8 cellular contexts compared by ENCODE assay signal in genomic region chr10:124916098-124916584, GRCh38. TPM values are rescaled to one million over a fixed set of nuclear protein-coding genes. Genes with fewer than 3 reads are reported as not detected.
DNase-seq lines count a peak whose midpoint lies in the region; ATAC-seq lines count a peak whose summit lies in the region.

No MANE protein-coding gene starts in this region.

- peak; percentile 54 for DNase-seq in SKM-1 treated with dmso at 0.1 percent for 144 hours (lab: John Stamatoyannopoulos, UW; ENCODE audit: unreplicated experiment)
- no peak for DNase-seq in SKM-1 (lab: John Stamatoyannopoulos, UW; ENCODE audit: unreplicated experiment)
- DNase-seq in iris pigment epithelial cell (ENCODE audit: low read depth) = peak; percentile 27
- peak; percentile 9 for DNase-seq in stimulated activated naive CD8-positive, alpha-beta T cell treated with anti-CD3 and anti-CD28 coated beads, Interleukin-15, Interleukin-2, amounts not matched to agents 100 U/mL and 50 U/mL, for 24 hours
- no peak for DNase-seq in putamen (ENCODE audit: low spot score)

- peak overlapping the region; percentile 61 for H3K27ac ChIP-seq in HUES64 (ENCODE audit: low read depth, low read length)
- peak overlapping the region; percentile 78 for H3K27ac ChIP-seq in adipose tissue (ENCODE audit: low read depth, low read length)

- peaks cover 12% of the 10 kb centered on the region for H3K4me1 ChIP-seq in HUES64 (ENCODE audit: insufficient read depth, low read length)

- H3K9me3 ChIP-seq in HUES64 (ENCODE audit: insufficient read depth, low read depth, low read length) = no peaks in the 10 kb centered on the region

- WGBS in HUES64 = 3% methylated on average over 13 of the region's 13 CpGs
- WGBS in adipose tissue, 3 donors = 3 to 5% (median 4%) methylated on average over 13 of the region's 13 CpGs

- no peaks in the 10 kb centered on the region for H3K27me3 ChIP-seq in HUES64 (ENCODE audit: insufficient read depth, low read length)

- no peak for ATAC-seq in stimulated activated naive CD8-positive, alpha-beta T cell treated with anti-CD3 and anti-CD28 coated beads, Interleukin-15, Interleukin-2, amounts not matched to agents 100 U/mL and 50 U/mL, for 24 hours
- no peak for ATAC-seq in HG03039 (IDR thresholded peaks at IDR 0.05; ENCODE audit: unreplicated experiment)

- H3K9ac ChIP-seq in HUES64 (ENCODE audit: low read depth, low read length) = peak overlapping the region; percentile 93

- peak overlapping the region; percentile 75 for H3K4me3 ChIP-seq in HUES64 (ENCODE audit: low read length)

- no peaks in the 10 kb centered on the region for H3K36me3 ChIP-seq in HUES64 (ENCODE audit: insufficient read depth, low read length)

RNA-seq across cellular contexts. Expression of gene ZRANB1, which starts 25.8 kb away (rescaled TPM):
- polyA plus RNA-seq in HUES64 (2013, experiment 1 of 2) = 10.5 TPM
- 10.7 TPM for polyA plus RNA-seq in HUES64 (2013, experiment 2 of 2)
- polyA plus RNA-seq in adipose tissue = 10 to 100 TPM in 2 of 3 donors, 1 to 10 TPM in 1; 5.4 to 16.0 (median 10.9) TPM

Comparison
In these comparisons a context has a peak if more than half of its experiments do, and no peak if none do; other contexts are left out.
1. DNase-seq: peak in SKM-1 treated with dmso at 0.1 percent for 144 hours (single experiment), iris pigment epithelial cell (single experiment) and stimulated activated naive CD8-positive, alpha-beta T cell treated with anti-CD3 and anti-CD28 coated beads, Interleukin-15, Interleukin-2, amounts not matched to agents 100 U/mL and 50 U/mL, for 24 hours (single experiment); none in SKM-1 (single experiment) and putamen (single experiment).